Comparison of ENCODE assay signal across 1 cellular context in the genomic region with DNA sequence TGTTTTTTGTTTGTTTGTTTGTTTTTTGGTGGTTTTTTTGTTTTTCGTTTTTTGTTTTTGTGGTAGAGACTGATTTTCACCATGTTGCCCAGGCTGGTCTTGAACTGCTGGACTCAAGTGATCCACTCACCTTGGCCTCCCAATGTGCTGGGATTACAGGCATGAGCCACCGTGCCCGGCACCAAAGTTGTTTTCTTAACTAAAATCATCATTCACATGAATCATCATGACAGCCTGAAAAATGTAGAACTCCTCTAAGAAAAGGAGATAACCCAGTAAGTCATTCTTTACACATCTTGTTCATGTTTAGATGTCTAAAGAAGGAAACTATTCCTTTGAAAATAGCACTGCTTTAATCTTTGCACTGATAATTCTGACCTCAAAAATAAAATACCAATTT.
TF ChIP-seq lines count a peak whose summit lies in the region.

No MANE protein-coding gene starts in this region.

TF ChIP-seq in K562, 482 proteins besides CTCF, POLR2A, EP300 and RAD21 (continued from another document):
- TF ChIP-seq, protein P1, sequence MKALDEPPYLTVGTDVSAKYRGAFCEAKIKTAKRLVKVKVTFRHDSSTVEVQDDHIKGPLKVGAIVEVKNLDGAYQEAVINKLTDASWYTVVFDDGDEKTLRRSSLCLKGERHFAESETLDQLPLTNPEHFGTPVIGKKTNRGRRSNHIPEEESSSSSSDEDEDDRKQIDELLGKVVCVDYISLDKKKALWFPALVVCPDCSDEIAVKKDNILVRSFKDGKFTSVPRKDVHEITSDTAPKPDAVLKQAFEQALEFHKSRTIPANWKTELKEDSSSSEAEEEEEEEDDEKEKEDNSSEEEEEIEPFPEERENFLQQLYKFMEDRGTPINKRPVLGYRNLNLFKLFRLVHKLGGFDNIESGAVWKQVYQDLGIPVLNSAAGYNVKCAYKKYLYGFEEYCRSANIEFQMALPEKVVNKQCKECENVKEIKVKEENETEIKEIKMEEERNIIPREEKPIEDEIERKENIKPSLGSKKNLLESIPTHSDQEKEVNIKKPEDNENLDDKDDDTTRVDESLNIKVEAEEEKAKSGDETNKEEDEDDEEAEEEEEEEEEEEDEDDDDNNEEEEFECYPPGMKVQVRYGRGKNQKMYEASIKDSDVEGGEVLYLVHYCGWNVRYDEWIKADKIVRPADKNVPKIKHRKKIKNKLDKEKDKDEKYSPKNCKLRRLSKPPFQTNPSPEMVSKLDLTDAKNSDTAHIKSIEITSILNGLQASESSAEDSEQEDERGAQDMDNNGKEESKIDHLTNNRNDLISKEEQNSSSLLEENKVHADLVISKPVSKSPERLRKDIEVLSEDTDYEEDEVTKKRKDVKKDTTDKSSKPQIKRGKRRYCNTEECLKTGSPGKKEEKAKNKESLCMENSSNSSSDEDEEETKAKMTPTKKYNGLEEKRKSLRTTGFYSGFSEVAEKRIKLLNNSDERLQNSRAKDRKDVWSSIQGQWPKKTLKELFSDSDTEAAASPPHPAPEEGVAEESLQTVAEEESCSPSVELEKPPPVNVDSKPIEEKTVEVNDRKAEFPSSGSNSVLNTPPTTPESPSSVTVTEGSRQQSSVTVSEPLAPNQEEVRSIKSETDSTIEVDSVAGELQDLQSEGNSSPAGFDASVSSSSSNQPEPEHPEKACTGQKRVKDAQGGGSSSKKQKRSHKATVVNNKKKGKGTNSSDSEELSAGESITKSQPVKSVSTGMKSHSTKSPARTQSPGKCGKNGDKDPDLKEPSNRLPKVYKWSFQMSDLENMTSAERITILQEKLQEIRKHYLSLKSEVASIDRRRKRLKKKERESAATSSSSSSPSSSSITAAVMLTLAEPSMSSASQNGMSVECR (CRISPR knock-in tag; IDR thresholded peaks at IDR 0.05) = no peak
